ENCODE assay signal across 1 cellular context in the genomic region with DNA sequence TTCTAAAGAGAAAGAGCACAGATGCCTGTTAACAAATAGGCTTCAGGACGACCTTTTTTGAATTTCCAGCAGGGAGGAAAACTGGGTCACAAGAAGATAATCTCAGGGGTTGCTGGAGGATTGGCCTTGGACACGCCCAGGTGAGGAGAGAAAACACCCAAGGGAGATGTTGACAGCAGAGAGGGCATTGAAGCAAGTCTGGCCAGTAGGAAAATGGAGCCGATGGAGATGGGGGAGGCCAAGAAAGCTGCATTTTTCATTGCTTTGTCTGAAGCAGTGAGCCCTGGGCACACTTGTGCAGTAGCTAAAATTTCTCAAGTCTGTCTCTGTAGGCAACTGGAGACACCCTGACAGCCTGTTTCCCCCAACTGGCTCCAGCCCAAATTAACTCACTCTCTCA.
TF ChIP-seq lines count a peak whose summit lies in the region.

No MANE protein-coding gene starts in this region.

TF ChIP-seq in HepG2, 621 proteins besides CTCF, POLR2A, EP300 and RAD21 (continued from another document):
- TF ChIP-seq, protein P1, sequence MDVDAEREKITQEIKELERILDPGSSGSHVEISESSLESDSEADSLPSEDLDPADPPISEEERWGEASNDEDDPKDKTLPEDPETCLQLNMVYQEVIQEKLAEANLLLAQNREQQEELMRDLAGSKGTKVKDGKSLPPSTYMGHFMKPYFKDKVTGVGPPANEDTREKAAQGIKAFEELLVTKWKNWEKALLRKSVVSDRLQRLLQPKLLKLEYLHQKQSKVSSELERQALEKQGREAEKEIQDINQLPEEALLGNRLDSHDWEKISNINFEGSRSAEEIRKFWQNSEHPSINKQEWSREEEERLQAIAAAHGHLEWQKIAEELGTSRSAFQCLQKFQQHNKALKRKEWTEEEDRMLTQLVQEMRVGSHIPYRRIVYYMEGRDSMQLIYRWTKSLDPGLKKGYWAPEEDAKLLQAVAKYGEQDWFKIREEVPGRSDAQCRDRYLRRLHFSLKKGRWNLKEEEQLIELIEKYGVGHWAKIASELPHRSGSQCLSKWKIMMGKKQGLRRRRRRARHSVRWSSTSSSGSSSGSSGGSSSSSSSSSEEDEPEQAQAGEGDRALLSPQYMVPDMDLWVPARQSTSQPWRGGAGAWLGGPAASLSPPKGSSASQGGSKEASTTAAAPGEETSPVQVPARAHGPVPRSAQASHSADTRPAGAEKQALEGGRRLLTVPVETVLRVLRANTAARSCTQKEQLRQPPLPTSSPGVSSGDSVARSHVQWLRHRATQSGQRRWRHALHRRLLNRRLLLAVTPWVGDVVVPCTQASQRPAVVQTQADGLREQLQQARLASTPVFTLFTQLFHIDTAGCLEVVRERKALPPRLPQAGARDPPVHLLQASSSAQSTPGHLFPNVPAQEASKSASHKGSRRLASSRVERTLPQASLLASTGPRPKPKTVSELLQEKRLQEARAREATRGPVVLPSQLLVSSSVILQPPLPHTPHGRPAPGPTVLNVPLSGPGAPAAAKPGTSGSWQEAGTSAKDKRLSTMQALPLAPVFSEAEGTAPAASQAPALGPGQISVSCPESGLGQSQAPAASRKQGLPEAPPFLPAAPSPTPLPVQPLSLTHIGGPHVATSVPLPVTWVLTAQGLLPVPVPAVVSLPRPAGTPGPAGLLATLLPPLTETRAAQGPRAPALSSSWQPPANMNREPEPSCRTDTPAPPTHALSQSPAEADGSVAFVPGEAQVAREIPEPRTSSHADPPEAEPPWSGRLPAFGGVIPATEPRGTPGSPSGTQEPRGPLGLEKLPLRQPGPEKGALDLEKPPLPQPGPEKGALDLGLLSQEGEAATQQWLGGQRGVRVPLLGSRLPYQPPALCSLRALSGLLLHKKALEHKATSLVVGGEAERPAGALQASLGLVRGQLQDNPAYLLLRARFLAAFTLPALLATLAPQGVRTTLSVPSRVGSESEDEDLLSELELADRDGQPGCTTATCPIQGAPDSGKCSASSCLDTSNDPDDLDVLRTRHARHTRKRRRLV (CRISPR knock-in tag; IDR thresholded peaks at IDR 0.05), result no peak
- TF ChIP-seq, protein P2, sequence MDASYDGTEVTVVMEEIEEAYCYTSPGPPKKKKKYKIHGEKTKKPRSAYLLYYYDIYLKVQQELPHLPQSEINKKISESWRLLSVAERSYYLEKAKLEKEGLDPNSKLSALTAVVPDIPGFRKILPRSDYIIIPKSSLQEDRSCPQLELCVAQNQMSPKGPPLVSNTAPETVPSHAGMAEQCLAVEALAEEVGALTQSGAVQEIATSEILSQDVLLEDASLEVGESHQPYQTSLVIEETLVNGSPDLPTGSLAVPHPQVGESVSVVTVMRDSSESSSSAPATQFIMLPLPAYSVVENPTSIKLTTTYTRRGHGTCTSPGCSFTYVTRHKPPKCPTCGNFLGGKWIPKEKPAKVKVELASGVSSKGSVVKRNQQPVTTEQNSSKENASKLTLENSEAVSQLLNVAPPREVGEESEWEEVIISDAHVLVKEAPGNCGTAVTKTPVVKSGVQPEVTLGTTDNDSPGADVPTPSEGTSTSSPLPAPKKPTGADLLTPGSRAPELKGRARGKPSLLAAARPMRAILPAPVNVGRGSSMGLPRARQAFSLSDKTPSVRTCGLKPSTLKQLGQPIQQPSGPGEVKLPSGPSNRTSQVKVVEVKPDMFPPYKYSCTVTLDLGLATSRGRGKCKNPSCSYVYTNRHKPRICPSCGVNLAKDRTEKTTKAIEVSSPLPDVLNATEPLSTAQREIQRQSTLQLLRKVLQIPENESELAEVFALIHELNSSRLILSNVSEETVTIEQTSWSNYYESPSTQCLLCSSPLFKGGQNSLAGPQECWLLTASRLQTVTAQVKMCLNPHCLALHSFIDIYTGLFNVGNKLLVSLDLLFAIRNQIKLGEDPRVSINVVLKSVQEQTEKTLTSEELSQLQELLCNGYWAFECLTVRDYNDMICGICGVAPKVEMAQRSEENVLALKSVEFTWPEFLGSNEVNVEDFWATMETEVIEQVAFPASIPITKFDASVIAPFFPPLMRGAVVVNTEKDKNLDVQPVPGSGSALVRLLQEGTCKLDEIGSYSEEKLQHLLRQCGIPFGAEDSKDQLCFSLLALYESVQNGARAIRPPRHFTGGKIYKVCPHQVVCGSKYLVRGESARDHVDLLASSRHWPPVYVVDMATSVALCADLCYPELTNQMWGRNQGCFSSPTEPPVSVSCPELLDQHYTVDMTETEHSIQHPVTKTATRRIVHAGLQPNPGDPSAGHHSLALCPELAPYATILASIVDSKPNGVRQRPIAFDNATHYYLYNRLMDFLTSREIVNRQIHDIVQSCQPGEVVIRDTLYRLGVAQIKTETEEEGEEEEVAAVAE (CRISPR knock-in tag; IDR thresholded peaks at IDR 0.05; ENCODE audit: borderline replicate concordance), result no peak
- no peak for TF ChIP-seq TEF (CRISPR knock-in tag; IDR thresholded peaks at IDR 0.05)
TF ChIP-seq in HepG2: peak in this region for 0.
